ENCODE assay signal across 8 cellular contexts in the genomic region with DNA sequence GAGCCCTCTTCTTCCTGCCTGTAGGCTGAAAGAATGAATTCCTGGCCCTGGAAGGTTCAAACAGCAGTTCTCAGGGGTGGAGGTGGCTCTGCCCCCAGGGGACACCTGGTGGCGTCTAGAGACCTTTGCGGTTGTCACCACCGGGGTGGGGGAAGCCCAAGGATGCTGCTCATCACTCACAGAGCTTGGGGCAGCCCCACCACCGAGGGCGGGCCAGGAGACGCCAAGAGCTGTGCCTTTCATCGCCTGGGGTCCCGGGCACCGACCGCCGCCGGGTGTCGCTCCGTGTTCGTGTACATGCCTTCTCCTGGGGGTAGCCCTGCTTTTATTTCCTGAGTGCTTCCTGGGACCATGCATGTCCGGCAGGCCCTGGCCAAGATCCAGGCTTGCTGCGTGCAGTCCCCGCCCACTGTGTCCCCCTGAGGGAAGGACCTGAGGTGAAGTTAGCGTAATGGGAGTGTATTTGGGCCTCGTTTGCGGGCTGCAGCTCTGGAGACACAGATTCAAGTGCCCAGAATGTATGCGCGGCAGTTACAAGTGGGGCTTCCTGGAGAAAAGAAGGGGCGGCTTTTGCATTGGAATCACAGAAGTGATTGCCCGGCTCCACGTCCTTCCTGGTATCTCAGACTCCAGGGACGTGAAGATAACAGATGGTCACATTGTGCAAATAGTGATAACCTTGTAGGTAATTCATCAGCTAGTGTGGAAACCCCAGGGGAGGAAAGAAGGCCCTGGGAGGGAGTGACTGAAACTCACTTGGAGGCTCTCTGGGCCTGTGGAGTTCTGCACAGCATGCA. TPM values are rescaled to one million over a fixed set of nuclear protein-coding genes. Genes with fewer than 3 reads are reported as not detected.
DNase-seq lines count a peak whose midpoint lies in the region; ATAC-seq, FAIRE-seq and TF ChIP-seq lines count a peak whose summit lies in the region.

No MANE protein-coding gene starts in this region.

- TF ChIP-seq CTCF in CD14-positive monocyte (IDR thresholded peaks at IDR 0.05): peak; percentile 22
- no peak for TF ChIP-seq CTCF in D721Med (IDR thresholded peaks at IDR 0.05; ENCODE audit: insufficient read depth, missing control alignments)

- no peak for FAIRE-seq in D721Med (lab: Jason Lieb, UNC)

- ATAC-seq in GM19328 (IDR thresholded peaks at IDR 0.05; ENCODE audit: unreplicated experiment) (peak; percentile 48), Right ventricle myocardium superior (ENCODE audit: poor library complexity) (no peak)

- peaks cover 19 to 29% of the 10 kb centered on the region in 2 donors for H3K36me3 Mint-ChIP-seq in CD14-positive monocyte

- intact Hi-C loops in CD14-positive monocyte (cut with micrococcal nuclease) (no loop called here), Right ventricle myocardium superior (cut with DNase I) (no loop called here)

- no peak overlapping the region for H3K4me3 Mint-ChIP-seq in CD14-positive monocyte

- peaks cover 0 to 3% (median 0%) of the 10 kb centered on the region in 3 donors for H3K27me3 Mint-ChIP-seq in CD14-positive monocyte (ENCODE audit: low read depth in 3 of 3)

- H3K9me3 Mint-ChIP-seq in CD14-positive monocyte: peaks cover 0 to 2% (median 0%) of the 10 kb centered on the region in 7 donors

- DNase-seq in CD14-positive monocyte (ENCODE audit: low spot score): no peak
- DNase-seq in HuH-7.5 (ENCODE audit: low spot score): peak; percentile 81
- peak; percentile 64 for DNase-seq in activated CD8-positive, alpha-beta memory T cell treated with anti-CD3 and anti-CD28 coated beads, Interleukin-2, amount 50 U/mL, for 24 hours (ENCODE audit: extremely low read depth)
- peak; percentile 77 for DNase-seq in Right ventricle myocardium superior
- peak; percentile 67 to 74 for DNase-seq in stimulated activated CD4-positive, alpha-beta T cell treated with anti-CD3 and anti-CD28 coated beads, Interleukin-4, amount 100 ng/mL, for 48 hours (ENCODE audit: low read depth in 2 of 2)
- DNase-seq in NOMO-1 treated with dmso at 0.1 percent for 144 hours (lab: John Stamatoyannopoulos, UW; ENCODE audit: unreplicated experiment): no peak
- DNase-seq in D721Med (ENCODE audit: insufficient read length, low spot score): no peak

- peaks cover 49% of the 10 kb centered on the region for H3K4me1 Mint-ChIP-seq in CD14-positive monocyte

- H3K27ac Mint-ChIP-seq in CD14-positive monocyte: peak overlapping the region in 6 of 7 donors; percentile 13 to 100 (median 60)

RNA-seq across cellular contexts. Expression of a gene that starts 7.8 kb away (rescaled TPM):
- polyA plus RNA-seq in CD14-positive monocyte: under 1 TPM; 0.32 to 0.75 TPM
- 9.6 TPM for total RNA-seq in Right ventricle myocardium superior

RNA-seq across cellular contexts. Expression of a gene that starts 20.2 kb away (rescaled TPM):
- polyA plus RNA-seq in CD14-positive monocyte: 10 to 100 TPM in 1 of 2 donors, 1 to 10 TPM in 1; 9.6 to 12.4 TPM
- 69.6 TPM for total RNA-seq in Right ventricle myocardium superior

Comparison
In these comparisons a context has a peak if more than half of its experiments do, and no peak if none do; other contexts are left out.
1. DNase-seq: peak in HuH-7.5 (single experiment), activated CD8-positive, alpha-beta memory T cell treated with anti-CD3 and anti-CD28 coated beads, Interleukin-2, amount 50 U/mL, for 24 hours (single experiment), Right ventricle myocardium superior (single experiment) and stimulated activated CD4-positive, alpha-beta T cell treated with anti-CD3 and anti-CD28 coated beads, Interleukin-4, amount 100 ng/mL, for 48 hours (2 of 2); none in CD14-positive monocyte (single experiment), NOMO-1 treated with dmso at 0.1 percent for 144 hours (single experiment) and D721Med (single experiment).